Comparison of ENCODE assay signal across 1 cellular context in the genomic region with DNA sequence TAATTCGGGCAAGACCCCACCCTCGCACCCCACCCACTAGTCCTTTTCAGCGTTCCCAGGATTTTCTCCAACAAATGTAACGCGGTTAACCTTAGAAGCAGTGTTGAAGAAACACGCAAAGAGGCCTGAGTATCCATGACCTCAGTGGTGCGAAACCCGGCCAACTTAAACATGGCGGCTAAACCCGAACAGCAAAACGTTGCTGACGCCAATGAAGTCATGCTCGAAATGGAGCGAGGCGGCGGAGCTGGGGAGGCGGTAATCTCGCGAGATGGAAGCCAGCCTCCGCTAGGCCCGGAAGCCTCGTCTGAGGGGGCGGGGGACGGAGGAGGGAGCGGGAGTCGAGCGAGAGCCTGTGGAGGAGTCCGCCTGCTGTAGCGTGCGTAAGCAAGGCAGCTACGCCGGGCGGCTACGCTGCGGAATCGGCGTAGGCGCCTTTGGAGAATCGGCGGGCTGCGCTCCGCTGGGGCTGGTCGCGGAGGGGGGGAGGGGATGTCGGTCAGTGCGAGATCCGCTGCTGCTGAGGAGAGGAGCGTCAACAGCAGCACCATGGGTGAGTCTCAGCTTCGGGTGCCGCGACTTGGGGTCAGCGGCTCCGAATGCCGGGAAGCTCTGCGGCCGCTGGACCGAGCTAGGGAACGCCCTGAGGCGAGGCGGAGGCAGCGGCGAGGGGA.
TF ChIP-seq lines count a peak whose summit lies in the region.

A gene (plus strand): TSS at position 340 of the 674 bp plus-strand sequence. CDS start 153 bp downstream, at position 493.

TF ChIP-seq in K562, 482 proteins besides CTCF, POLR2A, EP300 and RAD21 (continued from another document and continues in another):
- TF ChIP-seq JUN (IDR thresholded peaks at IDR 0.05; ENCODE audit: borderline replicate concordance, low read depth, low read length) (peak; percentile 12; the same call in 1 of the 2 replicates), JUN (CRISPR knock-in tag; IDR thresholded peaks at IDR 0.05; ENCODE audit: borderline replicate concordance) (no peak), ZNF41 (CRISPR knock-in tag; conservative IDR thresholded peaks at IDR 0.05) (peak; percentile 90), CREB1 (IDR thresholded peaks at IDR 0.05) (peak; percentile 72), CREB1 (CRISPR knock-in tag; IDR thresholded peaks at IDR 0.05) (peak; percentile 82), ZBED1 (IDR thresholded peaks at IDR 0.05) (peak; percentile 58; the same call in 1 of the 2 replicates), ZNF695 (CRISPR knock-in tag; IDR thresholded peaks at IDR 0.05) (no peak), RBM22 (IDR thresholded peaks at IDR 0.05; ENCODE audit: low read depth, low read length, poor library complexity, severe bottlenecking) (peak; percentile 52), EP400 (IDR thresholded peaks at IDR 0.05) (peak; percentile 95), BRD9 (IDR thresholded peaks at IDR 0.05; ENCODE audit: low read depth, partially characterized antibody) (no peak), HNRNPUL1 (IDR thresholded peaks at IDR 0.05; ENCODE audit: low read length) (no peak), ZNF253 (CRISPR knock-in tag; conservative IDR thresholded peaks at IDR 0.05) (no peak), CBX8 (IDR thresholded peaks at IDR 0.05; ENCODE audit: borderline replicate concordance, extremely low read depth, low read depth, low read length, poor library complexity, severe bottlenecking) (no peak), FOXP1 (CRISPR knock-in tag; IDR thresholded peaks at IDR 0.05) (peak; percentile 50; the same call in 1 of the 2 replicates), ZNF584 (CRISPR knock-in tag; IDR thresholded peaks at IDR 0.05; ENCODE audit: low read depth) (0 out of 2 replicates have a peak, but pooled peaks have one; percentile 1), TAF15 (IDR thresholded peaks at IDR 0.05; ENCODE audit: low read depth, low read length) (peak; percentile 100; the same call in 1 of the 2 replicates), POLR2B (IDR thresholded peaks at IDR 0.05; ENCODE audit: low read depth, partially characterized antibody) (peak; percentile 71), SP2 (IDR thresholded peaks at IDR 0.05; ENCODE audit: extremely low read depth, low read depth, low read length, poor library complexity, severe bottlenecking) (no peak), RFX5 (IDR thresholded peaks at IDR 0.05; ENCODE audit: low read depth, low read length) (no peak), SP1 (CRISPR knock-in tag; IDR thresholded peaks at IDR 0.05) (peak; percentile 83), FOXM1 (IDR thresholded peaks at IDR 0.05; ENCODE audit: low read depth) (peak; percentile 65; the same call in 1 of the 2 replicates), FOXM1 (CRISPR knock-in tag; IDR thresholded peaks at IDR 0.05; ENCODE audit: low read depth) (0 out of 2 replicates have a peak, but pooled peaks have one; percentile 55), HDAC1 (IDR thresholded peaks at IDR 0.05) (0 out of 4 replicates have a peak, but pooled peaks of 1 of the 2 experiments have one; percentile 13), HMG20B (CRISPR knock-in tag; IDR thresholded peaks at IDR 0.05) (no peak), KLF13 (tag; IDR thresholded peaks at IDR 0.05; ENCODE audit: borderline replicate concordance, low read depth) (peak; percentile 33; the same call in 1 of the 2 replicates), NFRKB (IDR thresholded peaks at IDR 0.05; ENCODE audit: low read depth) (peak; percentile 99), NELFE (IDR thresholded peaks at IDR 0.05; ENCODE audit: insufficient read depth, insufficient read length) (no peak), XRCC5 (IDR thresholded peaks at IDR 0.05; ENCODE audit: low read depth, low read length) (peak; percentile 61; the same call in 1 of the 2 replicates), ESRRB (CRISPR knock-in tag; IDR thresholded peaks at IDR 0.05; ENCODE audit: borderline replicate concordance) (no peak)
- TF ChIP-seq, protein P1, sequence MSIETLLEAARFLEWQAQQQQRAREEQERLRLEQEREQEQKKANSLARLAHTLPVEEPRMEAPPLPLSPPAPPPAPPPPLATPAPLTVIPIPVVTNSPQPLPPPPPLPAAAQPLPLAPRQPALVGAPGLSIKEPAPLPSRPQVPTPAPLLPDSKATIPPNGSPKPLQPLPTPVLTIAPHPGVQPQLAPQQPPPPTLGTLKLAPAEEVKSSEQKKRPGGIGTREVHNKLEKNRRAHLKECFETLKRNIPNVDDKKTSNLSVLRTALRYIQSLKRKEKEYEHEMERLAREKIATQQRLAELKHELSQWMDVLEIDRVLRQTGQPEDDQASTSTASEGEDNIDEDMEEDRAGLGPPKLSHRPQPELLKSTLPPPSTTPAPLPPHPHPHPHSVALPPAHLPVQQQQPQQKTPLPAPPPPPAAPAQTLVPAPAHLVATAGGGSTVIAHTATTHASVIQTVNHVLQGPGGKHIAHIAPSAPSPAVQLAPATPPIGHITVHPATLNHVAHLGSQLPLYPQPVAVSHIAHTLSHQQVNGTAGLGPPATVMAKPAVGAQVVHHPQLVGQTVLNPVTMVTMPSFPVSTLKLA (conservative IDR thresholded peaks at IDR 0.05) = peak; percentile 58 to 66
- TF ChIP-seq, protein P2, sequence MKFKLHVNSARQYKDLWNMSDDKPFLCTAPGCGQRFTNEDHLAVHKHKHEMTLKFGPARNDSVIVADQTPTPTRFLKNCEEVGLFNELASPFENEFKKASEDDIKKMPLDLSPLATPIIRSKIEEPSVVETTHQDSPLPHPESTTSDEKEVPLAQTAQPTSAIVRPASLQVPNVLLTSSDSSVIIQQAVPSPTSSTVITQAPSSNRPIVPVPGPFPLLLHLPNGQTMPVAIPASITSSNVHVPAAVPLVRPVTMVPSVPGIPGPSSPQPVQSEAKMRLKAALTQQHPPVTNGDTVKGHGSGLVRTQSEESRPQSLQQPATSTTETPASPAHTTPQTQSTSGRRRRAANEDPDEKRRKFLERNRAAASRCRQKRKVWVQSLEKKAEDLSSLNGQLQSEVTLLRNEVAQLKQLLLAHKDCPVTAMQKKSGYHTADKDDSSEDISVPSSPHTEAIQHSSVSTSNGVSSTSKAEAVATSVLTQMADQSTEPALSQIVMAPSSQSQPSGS (CRISPR knock-in tag; IDR thresholded peaks at IDR 0.05) = no peak
- TF ChIP-seq, protein P3, sequence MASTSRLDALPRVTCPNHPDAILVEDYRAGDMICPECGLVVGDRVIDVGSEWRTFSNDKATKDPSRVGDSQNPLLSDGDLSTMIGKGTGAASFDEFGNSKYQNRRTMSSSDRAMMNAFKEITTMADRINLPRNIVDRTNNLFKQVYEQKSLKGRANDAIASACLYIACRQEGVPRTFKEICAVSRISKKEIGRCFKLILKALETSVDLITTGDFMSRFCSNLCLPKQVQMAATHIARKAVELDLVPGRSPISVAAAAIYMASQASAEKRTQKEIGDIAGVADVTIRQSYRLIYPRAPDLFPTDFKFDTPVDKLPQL (IDR thresholded peaks at IDR 0.05; ENCODE audit: extremely low read depth, insufficient read length) = no peak
- TF ChIP-seq, protein P4, sequence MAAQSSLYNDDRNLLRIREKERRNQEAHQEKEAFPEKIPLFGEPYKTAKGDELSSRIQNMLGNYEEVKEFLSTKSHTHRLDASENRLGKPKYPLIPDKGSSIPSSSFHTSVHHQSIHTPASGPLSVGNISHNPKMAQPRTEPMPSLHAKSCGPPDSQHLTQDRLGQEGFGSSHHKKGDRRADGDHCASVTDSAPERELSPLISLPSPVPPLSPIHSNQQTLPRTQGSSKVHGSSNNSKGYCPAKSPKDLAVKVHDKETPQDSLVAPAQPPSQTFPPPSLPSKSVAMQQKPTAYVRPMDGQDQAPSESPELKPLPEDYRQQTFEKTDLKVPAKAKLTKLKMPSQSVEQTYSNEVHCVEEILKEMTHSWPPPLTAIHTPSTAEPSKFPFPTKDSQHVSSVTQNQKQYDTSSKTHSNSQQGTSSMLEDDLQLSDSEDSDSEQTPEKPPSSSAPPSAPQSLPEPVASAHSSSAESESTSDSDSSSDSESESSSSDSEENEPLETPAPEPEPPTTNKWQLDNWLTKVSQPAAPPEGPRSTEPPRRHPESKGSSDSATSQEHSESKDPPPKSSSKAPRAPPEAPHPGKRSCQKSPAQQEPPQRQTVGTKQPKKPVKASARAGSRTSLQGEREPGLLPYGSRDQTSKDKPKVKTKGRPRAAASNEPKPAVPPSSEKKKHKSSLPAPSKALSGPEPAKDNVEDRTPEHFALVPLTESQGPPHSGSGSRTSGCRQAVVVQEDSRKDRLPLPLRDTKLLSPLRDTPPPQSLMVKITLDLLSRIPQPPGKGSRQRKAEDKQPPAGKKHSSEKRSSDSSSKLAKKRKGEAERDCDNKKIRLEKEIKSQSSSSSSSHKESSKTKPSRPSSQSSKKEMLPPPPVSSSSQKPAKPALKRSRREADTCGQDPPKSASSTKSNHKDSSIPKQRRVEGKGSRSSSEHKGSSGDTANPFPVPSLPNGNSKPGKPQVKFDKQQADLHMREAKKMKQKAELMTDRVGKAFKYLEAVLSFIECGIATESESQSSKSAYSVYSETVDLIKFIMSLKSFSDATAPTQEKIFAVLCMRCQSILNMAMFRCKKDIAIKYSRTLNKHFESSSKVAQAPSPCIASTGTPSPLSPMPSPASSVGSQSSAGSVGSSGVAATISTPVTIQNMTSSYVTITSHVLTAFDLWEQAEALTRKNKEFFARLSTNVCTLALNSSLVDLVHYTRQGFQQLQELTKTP (IDR thresholded peaks at IDR 0.05; ENCODE audit: low read depth in 1 of 2, partially characterized antibody in 2 of 2) = peak in 1 of 2 experiments; percentile 48
- TF ChIP-seq, protein P5, sequence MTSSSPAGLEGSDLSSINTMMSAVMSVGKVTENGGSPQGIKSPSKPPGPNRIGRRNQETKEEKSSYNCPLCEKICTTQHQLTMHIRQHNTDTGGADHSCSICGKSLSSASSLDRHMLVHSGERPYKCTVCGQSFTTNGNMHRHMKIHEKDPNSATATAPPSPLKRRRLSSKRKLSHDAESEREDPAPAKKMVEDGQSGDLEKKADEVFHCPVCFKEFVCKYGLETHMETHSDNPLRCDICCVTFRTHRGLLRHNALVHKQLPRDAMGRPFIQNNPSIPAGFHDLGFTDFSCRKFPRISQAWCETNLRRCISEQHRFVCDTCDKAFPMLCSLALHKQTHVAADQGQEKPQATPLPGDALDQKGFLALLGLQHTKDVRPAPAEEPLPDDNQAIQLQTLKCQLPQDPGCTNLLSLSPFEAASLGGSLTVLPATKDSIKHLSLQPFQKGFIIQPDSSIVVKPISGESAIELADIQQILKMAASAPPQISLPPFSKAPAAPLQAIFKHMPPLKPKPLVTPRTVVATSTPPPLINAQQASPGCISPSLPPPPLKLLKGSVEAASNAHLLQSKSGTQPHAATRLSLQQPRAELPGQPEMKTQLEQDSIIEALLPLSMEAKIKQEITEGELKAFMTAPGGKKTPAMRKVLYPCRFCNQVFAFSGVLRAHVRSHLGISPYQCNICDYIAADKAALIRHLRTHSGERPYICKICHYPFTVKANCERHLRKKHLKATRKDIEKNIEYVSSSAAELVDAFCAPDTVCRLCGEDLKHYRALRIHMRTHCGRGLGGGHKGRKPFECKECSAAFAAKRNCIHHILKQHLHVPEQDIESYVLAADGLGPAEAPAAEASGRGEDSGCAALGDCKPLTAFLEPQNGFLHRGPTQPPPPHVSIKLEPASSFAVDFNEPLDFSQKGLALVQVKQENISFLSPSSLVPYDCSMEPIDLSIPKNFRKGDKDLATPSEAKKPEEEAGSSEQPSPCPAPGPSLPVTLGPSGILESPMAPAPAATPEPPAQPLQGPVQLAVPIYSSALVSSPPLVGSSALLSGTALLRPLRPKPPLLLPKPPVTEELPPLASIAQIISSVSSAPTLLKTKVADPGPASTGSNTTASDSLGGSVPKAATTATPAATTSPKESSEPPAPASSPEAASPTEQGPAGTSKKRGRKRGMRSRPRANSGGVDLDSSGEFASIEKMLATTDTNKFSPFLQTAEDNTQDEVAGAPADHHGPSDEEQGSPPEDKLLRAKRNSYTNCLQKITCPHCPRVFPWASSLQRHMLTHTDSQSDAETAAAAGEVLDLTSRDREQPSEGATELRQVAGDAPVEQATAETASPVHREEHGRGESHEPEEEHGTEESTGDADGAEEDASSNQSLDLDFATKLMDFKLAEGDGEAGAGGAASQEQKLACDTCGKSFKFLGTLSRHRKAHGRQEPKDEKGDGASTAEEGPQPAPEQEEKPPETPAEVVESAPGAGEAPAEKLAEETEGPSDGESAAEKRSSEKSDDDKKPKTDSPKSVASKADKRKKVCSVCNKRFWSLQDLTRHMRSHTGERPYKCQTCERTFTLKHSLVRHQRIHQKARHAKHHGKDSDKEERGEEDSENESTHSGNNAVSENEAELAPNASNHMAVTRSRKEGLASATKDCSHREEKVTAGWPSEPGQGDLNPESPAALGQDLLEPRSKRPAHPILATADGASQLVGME (CRISPR knock-in tag; IDR thresholded peaks at IDR 0.05) = no peak; the same call in 1 of the 2 replicates
- TF ChIP-seq, protein P6, sequence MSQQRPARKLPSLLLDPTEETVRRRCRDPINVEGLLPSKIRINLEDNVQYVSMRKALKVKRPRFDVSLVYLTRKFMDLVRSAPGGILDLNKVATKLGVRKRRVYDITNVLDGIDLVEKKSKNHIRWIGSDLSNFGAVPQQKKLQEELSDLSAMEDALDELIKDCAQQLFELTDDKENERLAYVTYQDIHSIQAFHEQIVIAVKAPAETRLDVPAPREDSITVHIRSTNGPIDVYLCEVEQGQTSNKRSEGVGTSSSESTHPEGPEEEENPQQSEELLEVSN (IDR thresholded peaks at IDR 0.05; ENCODE audit: borderline replicate concordance in 1 of 2, extremely low read depth in 1 of 2, insufficient read depth in 1 of 2, insufficient read length in 1 of 2, low read depth in 1 of 2, low read length in 1 of 2, poor library complexity in 1 of 2, severe bottlenecking in 1 of 2) = peak in 1 of 2 experiments; percentile 69
- TF ChIP-seq, protein P7, sequence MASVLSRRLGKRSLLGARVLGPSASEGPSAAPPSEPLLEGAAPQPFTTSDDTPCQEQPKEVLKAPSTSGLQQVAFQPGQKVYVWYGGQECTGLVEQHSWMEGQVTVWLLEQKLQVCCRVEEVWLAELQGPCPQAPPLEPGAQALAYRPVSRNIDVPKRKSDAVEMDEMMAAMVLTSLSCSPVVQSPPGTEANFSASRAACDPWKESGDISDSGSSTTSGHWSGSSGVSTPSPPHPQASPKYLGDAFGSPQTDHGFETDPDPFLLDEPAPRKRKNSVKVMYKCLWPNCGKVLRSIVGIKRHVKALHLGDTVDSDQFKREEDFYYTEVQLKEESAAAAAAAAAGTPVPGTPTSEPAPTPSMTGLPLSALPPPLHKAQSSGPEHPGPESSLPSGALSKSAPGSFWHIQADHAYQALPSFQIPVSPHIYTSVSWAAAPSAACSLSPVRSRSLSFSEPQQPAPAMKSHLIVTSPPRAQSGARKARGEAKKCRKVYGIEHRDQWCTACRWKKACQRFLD (CRISPR knock-in tag; IDR thresholded peaks at IDR 0.05) = peak; percentile 90
